Comparison of ENCODE assay signal across 7 cellular contexts in genomic region chr18:2368102-2368501, GRCh38.
"Had no signal": no experiment of that assay in that cellular context is flagged by ENCODE, and none has a peak within 500 bp of the region (broad histone marks: within the 10 kb centered on the region; RNA-seq: fewer than 3 reads in every experiment).

No MANE protein-coding gene starts in this region.

- H3K4me3 Mint-ChIP-seq: IgD-negative memory B cell had no signal

- H3K4me3 ChIP-seq: K562 had no signal

- DNase-seq: IMR-90, KBM-7, KG1 had no signal

- H3K27ac Mint-ChIP-seq: IgD-negative memory B cell had no signal

- H3K27ac ChIP-seq: HL-60 had no signal

- ATAC-seq: HepG2, K562 had no signal

- H3K4me1 Mint-ChIP-seq: IgD-negative memory B cell had no signal
